15 cellular contexts compared by ENCODE assay signal in genomic region chr3:188695251-188695650, GRCh38.
DNase-seq lines count a peak whose midpoint lies in the region; ATAC-seq, FAIRE-seq and TF ChIP-seq lines count a peak whose summit lies in the region.
"Had no signal": no experiment of that assay in that cellular context is flagged by ENCODE, and none has a peak within 500 bp of the region (broad histone marks: within the 10 kb centered on the region; RNA-seq: fewer than 3 reads in every experiment).

No MANE protein-coding gene starts in this region.

- RAD21 ChIA-PET in GM12878 (lab: Charles Lee; ENCODE audit: unreplicated experiment) = no interaction called here

- no peak overlapping the region for H3K27ac Mint-ChIP-seq in stimulated activated naive B cell treated with anti-CD40 and anti-IgM and Interleukin-4, amounts not matched to agents 10 μg/mL and 1 μg/mL and 100 μg/mL, for 72 hours
- H3K27ac Mint-ChIP-seq: H9 had no signal

- TF ChIP-seq CTCF in SK-N-SH (IDR thresholded peaks at IDR 0.05) (no peak), OCI-LY1 (IDR thresholded peaks at IDR 0.05; ENCODE audit: low read length) (no peak), GM12878 (IDR thresholded peaks at IDR 0.05 in 2 of 3, conservative IDR thresholded peaks at IDR 0.05 in 1 of 3; ENCODE audit: control insufficient read depth in 2 of 3, extremely low read depth in 1 of 3, insufficient read depth in 1 of 3, low read depth in 3 of 3, low read length in 3 of 3) (no peak), A673 (conservative IDR thresholded peaks at IDR 0.05; ENCODE audit: low read depth, low read length) (no peak)

- no peak for TF ChIP-seq POLR2A in GM12878 (IDR thresholded peaks at IDR 0.05; ENCODE audit: low read depth, low read length)

- SMC1A ChIA-PET in GM12878 (lab: Charles Lee; ENCODE audit: uncharacterized antibody, unreplicated experiment) = interaction anchor here (0.8 kb wide), 1 partner anchor 260 kb away, joined by 4 read pairs; no protein-coding TSS in a partner anchor

- POLR2A ChIA-PET in SK-N-SH (lab: Yijun Ruan, JAX) = no interaction called here
- POLR2A ChIA-PET in GM12878 (lab: Charles Lee) = no interaction called here
- POLR2A ChIA-PET in A673 (lab: Charles Lee; ENCODE audit: low non-redundant PET) = no interaction called here

- H3K9ac ChIP-seq in SK-N-SH = no peak overlapping the region
- H3K9ac ChIP-seq in OCI-LY1 (ENCODE audit: low read length) = no peak overlapping the region
- no peak overlapping the region for H3K9ac ChIP-seq in GM12878 (ENCODE audit: control insufficient read depth, insufficient read depth, low read length)
- H3K9ac ChIP-seq: BLaER1 treated with 17β-estradiol and CSF1 and Interleukin-3, amounts not matched to agents 10 nM and 100 nM had no signal

- TF ChIP-seq EP300 in SK-N-SH (IDR thresholded peaks at IDR 0.05; ENCODE audit: borderline replicate concordance in 1 of 2, low read depth in 1 of 2, low read length in 1 of 2) = no peak
- TF ChIP-seq EP300 in GM12878 (IDR thresholded peaks at IDR 0.05; ENCODE audit: borderline replicate concordance in 1 of 2, control insufficient read depth in 1 of 2, low read depth in 2 of 2, low read length in 2 of 2) = no peak

- H3K9me2 ChIP-seq in SK-N-SH (no peaks in the 10 kb centered on the region), OCI-LY1 (ENCODE audit: low read depth, low read length) (no peaks in the 10 kb centered on the region)

- H2AFZ ChIP-seq in SK-N-SH (ENCODE audit: low read depth) (no peak overlapping the region), OCI-LY1 (ENCODE audit: low read length) (no peak overlapping the region), GM12878 (ENCODE audit: control insufficient read depth, low read depth, low read length) (no peak overlapping the region)

- no peak for FAIRE-seq in GM12878 (lab: Jason Lieb, UNC)

- BruUV-seq in GM12878 (replicated peaks; lab: Mats Ljungman, UMichigan) = no TSS peak
- BruUV-seq in A673 (replicated peaks; lab: Mats Ljungman, UMichigan) = no TSS peak

- intact Hi-C loops in GM12878 (cut with micrococcal nuclease; ENCODE audit: unreplicated experiment) = no loop called here
- intact Hi-C loops in A673 (cut with micrococcal nuclease; ENCODE audit: unreplicated experiment) = no loop called here

- ATAC-seq in SK-N-SH treated with all-trans-retinoic acid at 6 μM for 48 hours (no peak), GM12878 (no peak)
- ATAC-seq in stimulated activated naive B cell treated with anti-CD40 and anti-IgM and Interleukin-4, amounts not matched to agents 10 μg/mL and 1 μg/mL and 100 μg/mL, for 72 hours (replicated peaks) = no peak

- CTCF ChIA-PET in SK-N-SH (lab: Yijun Ruan, JAX) = no interaction called here
- CTCF ChIA-PET in GM12878 (lab: Yijun Ruan, JAX) = interaction anchor here (1.6 kb wide), 1 partner anchor 957 kb away, joined by 3 read pairs; no protein-coding TSS in a partner anchor
- CTCF ChIA-PET in A673 (lab: Charles Lee) = no interaction called here

- 56% methylated on average over 5 of the region's 5 CpGs for WGBS in SK-N-SH (ENCODE audit: low lambda C conversion rate)
- 72% methylated on average over 5 of the region's 5 CpGs for WGBS in GM12878 (ENCODE audit: insufficient coverage, insufficient replicate concordance, low lambda C conversion rate, missing lambda C conversion rate)

- no peaks in the 10 kb centered on the region for H3K9me3 Mint-ChIP-seq in stimulated activated naive B cell treated with anti-CD40 and anti-IgM and Interleukin-4, amounts not matched to agents 10 μg/mL and 1 μg/mL and 100 μg/mL, for 72 hours
- H3K9me3 Mint-ChIP-seq: H9 had no signal

- no peaks in the 10 kb centered on the region for H3K36me3 ChIP-seq in SK-N-SH (replicated peaks in 1 of 2; ENCODE audit: control insufficient read depth in 1 of 2, insufficient read depth in 2 of 2, low read length in 1 of 2)
- H3K36me3 ChIP-seq in OCI-LY1 (ENCODE audit: insufficient read depth, low read length) = no peaks in the 10 kb centered on the region; the same call in 1 of the 2 replicates
- no peaks in the 10 kb centered on the region for H3K36me3 ChIP-seq in GM12878 (ENCODE audit: control insufficient read depth in 2 of 2, insufficient read depth in 2 of 2, low read length in 1 of 2)
- no peaks in the 10 kb centered on the region for H3K36me3 ChIP-seq in A673 (ENCODE audit: insufficient read depth, low read length, poor library complexity, severe bottlenecking)

- DNase-seq in SK-N-SH = no peak
- DNase-seq in GM12878 (ENCODE audit: low read depth, low spot score) = no peak
- peak; percentile 61 for DNase-seq in iris pigment epithelial cell (ENCODE audit: low read depth)
- DNase-seq in stimulated activated naive B cell treated with anti-CD40 and anti-IgM and Interleukin-4, amounts not matched to agents 10 μg/mL and 1 μg/mL and 100 μg/mL, for 72 hours = no peak
- DNase-seq in A673 (ENCODE audit: low spot score) = no peak
- DNase-seq in GF-D8 (lab: John Stamatoyannopoulos, UW) = no peak
- DNase-seq: H9, Karpas-422, NCI-H1417, NCI-H2029 treated with DMSO at 0.1 percent for 48 hours, NCI-H510A had no signal

- H3F3A ChIP-seq in SK-N-SH (replicated peaks; ENCODE audit: insufficient read depth) (no peaks in the 10 kb centered on the region), OCI-LY1 (ENCODE audit: insufficient read depth, low read length) (no peaks in the 10 kb centered on the region)

- H4K20me1 ChIP-seq in SK-N-SH (ENCODE audit: insufficient read depth) (no peaks in the 10 kb centered on the region), OCI-LY1 (ENCODE audit: insufficient read depth, low read length) (no peaks in the 10 kb centered on the region), GM12878 (ENCODE audit: control insufficient read depth, insufficient read depth) (no peaks in the 10 kb centered on the region)
- H4K20me1 ChIP-seq: BLaER1 treated with 17β-estradiol and CSF1 and Interleukin-3, amounts not matched to agents 10 nM and 100 nM had no signal

- H3K27me3 Mint-ChIP-seq in stimulated activated naive B cell treated with anti-CD40 and anti-IgM and Interleukin-4, amounts not matched to agents 10 μg/mL and 1 μg/mL and 100 μg/mL, for 72 hours = no peaks in the 10 kb centered on the region

- TF ChIP-seq RAD21 in SK-N-SH (IDR thresholded peaks at IDR 0.05; ENCODE audit: low read length) (no peak), GM12878 (IDR thresholded peaks at IDR 0.05; ENCODE audit: insufficient read depth, low read depth, low read length) (no peak)

- no peaks in the 10 kb centered on the region for H3K9me3 ChIP-seq in SK-N-SH
- H3K9me3 ChIP-seq in OCI-LY1 (ENCODE audit: low read length) = no peaks in the 10 kb centered on the region
- H3K9me3 ChIP-seq in GM12878 (replicated peaks; ENCODE audit: control insufficient read depth, insufficient read depth, low read length) = no peaks in the 10 kb centered on the region; the same call in 2 of the 3 replicates
- H3K9me3 ChIP-seq in A673 (ENCODE audit: low read depth, low read length, poor library complexity, severe bottlenecking) = no peaks in the 10 kb centered on the region

- H3K4me2 ChIP-seq in SK-N-SH (no peak overlapping the region), OCI-LY1 (ENCODE audit: low read length) (no peak overlapping the region), GM12878 (ENCODE audit: control insufficient read depth, insufficient read depth) (no peak overlapping the region)
- H3K4me2 ChIP-seq: BLaER1 treated with 17β-estradiol and CSF1 and Interleukin-3, amounts not matched to agents 10 nM and 100 nM had no signal

- no peaks in the 10 kb centered on the region for H3K27me3 ChIP-seq in SK-N-SH (ENCODE audit: insufficient read depth)
- no peaks in the 10 kb centered on the region for H3K27me3 ChIP-seq in OCI-LY1 (ENCODE audit: insufficient read depth, low read length)
- peaks cover 2 to 4% of the 10 kb centered on the region in 2 experiments; a peak in 2 of 4 replicates for H3K27me3 ChIP-seq in GM12878 (replicated peaks in 1 of 2; ENCODE audit: control insufficient read depth in 2 of 2, insufficient read depth in 2 of 2, low read length in 1 of 2)
- H3K27me3 ChIP-seq in A673 (replicated peaks; ENCODE audit: insufficient read depth, low read depth, low read length, poor library complexity) = no peaks in the 10 kb centered on the region
- H3K27me3 ChIP-seq: BLaER1 treated with 17β-estradiol and CSF1 and Interleukin-3, amounts not matched to agents 10 nM and 100 nM had no signal

- H3K4me3 ChIP-seq in SK-N-SH (ENCODE audit: low read depth in 2 of 2, low read length in 1 of 2) = no peak overlapping the region
- no peak overlapping the region for H3K4me3 ChIP-seq in OCI-LY1 (ENCODE audit: low read depth, low read length, poor library complexity, severe bottlenecking)
- no peak overlapping the region for H3K4me3 ChIP-seq in GM12878
- H3K4me3 ChIP-seq in A673 (ENCODE audit: low read depth, low read length, poor library complexity, severe bottlenecking) = no peak overlapping the region
- H3K4me3 ChIP-seq: BLaER1 treated with 17β-estradiol and CSF1 and Interleukin-3, amounts not matched to agents 10 nM and 100 nM had no signal

- peaks cover 5% of the 10 kb centered on the region in 2 donors for H3K36me3 Mint-ChIP-seq in stimulated activated naive B cell treated with anti-CD40 and anti-IgM and Interleukin-4, amounts not matched to agents 10 μg/mL and 1 μg/mL and 100 μg/mL, for 72 hours

- H3K4me1 ChIP-seq in SK-N-SH (ENCODE audit: control insufficient read depth in 1 of 2, insufficient read depth in 2 of 2, low read depth in 1 of 2, low read length in 1 of 2) (no peaks in the 10 kb centered on the region), OCI-LY1 (ENCODE audit: insufficient read depth, low read length, severe bottlenecking) (peaks cover 91% of the 10 kb centered on the region), GM12878 (ENCODE audit: control insufficient read depth, insufficient read depth, low read length) (peaks cover 5% of the 10 kb centered on the region), A673 (ENCODE audit: insufficient read depth, low read length, poor library complexity, severe bottlenecking) (no peaks in the 10 kb centered on the region)

- H3K4me1 Mint-ChIP-seq in stimulated activated naive B cell treated with anti-CD40 and anti-IgM and Interleukin-4, amounts not matched to agents 10 μg/mL and 1 μg/mL and 100 μg/mL, for 72 hours = peaks cover 30 to 33% of the 10 kb centered on the region in 2 donors

- H3K4me3 Mint-ChIP-seq in stimulated activated naive B cell treated with anti-CD40 and anti-IgM and Interleukin-4, amounts not matched to agents 10 μg/mL and 1 μg/mL and 100 μg/mL, for 72 hours = no peak overlapping the region
- H3K4me3 Mint-ChIP-seq: H9 had no signal

- no peak overlapping the region for H3K27ac ChIP-seq in SK-N-SH (ENCODE audit: low read depth in 2 of 2, low read length in 1 of 2)
- peak overlapping the region; percentile 90 for H3K27ac ChIP-seq in OCI-LY1 (ENCODE audit: low read depth, low read length, poor library complexity, severe bottlenecking)
- H3K27ac ChIP-seq in GM12878 (ENCODE audit: control insufficient read depth, insufficient read depth) = no peak overlapping the region
- H3K27ac ChIP-seq in A673 (ENCODE audit: low read depth, low read length, poor library complexity, severe bottlenecking) = no peak overlapping the region
- H3K27ac ChIP-seq: 22Rv1; BLaER1 treated with 17β-estradiol and CSF1 and Interleukin-3, amounts not matched to agents 10 nM and 100 nM had no signal

- in situ Hi-C loops in GM12878 (cut with MboI) = no loop called here

- H3K79me2 ChIP-seq in SK-N-SH (ENCODE audit: insufficient read depth) (peaks cover 32% of the 10 kb centered on the region; the same call in 1 of the 2 replicates), OCI-LY1 (ENCODE audit: insufficient read depth, low read length) (no peaks in the 10 kb centered on the region), GM12878 (ENCODE audit: control insufficient read depth, insufficient read depth, low read length) (no peaks in the 10 kb centered on the region)

Comparison
In these comparisons a context has a peak if more than half of its experiments do, and no peak if none do; other contexts are left out.
1. Of the 26 proteins assayed by ChIP-seq in both GM12878 and SK-N-SH: peak only in GM12878: none; only in SK-N-SH: PBX3; in both: none; in neither: 25.